1 cellular context compared by ENCODE assay signal in the genomic region with DNA sequence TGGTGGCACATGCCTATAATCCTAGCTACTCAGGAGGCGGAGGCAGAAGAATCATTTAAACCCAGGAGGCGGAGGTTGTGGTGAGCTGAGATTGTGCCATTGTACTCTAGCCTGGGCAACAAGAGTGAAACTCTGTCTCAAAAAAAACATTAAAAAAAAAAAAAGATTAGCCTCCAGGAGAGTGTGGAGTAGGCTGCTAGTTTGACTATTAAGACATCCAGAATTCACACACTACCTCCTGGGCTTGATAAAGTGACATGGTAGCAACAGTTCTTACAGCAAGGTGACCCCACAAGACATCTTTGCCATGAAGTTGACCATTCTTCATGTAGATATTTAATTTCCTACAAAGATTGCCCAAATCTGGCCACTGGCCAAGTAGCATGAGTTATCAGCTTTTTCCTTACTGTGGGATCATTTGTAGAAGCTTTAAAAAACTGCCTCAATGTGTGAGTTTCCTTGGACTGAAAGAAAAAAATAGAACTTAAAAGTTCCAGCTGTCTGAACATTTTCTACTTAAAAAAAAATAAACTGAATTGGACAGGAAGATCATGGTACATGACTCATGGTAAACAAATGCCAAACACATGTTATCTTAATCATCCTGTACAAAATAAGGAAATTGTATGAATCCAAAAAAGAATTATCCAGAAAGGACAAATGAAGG.
TF ChIP-seq lines count a peak whose summit lies in the region.

No MANE protein-coding gene starts in this region.

TF ChIP-seq in K562, 482 proteins besides CTCF, POLR2A, EP300 and RAD21 (continued from another document):
- TF ChIP-seq RERE (CRISPR knock-in tag; IDR thresholded peaks at IDR 0.05; ENCODE audit: borderline replicate concordance) (no peak), C11orf30 (IDR thresholded peaks at IDR 0.05; ENCODE audit: low read depth) (peak; percentile 63; the same call in 1 of the 2 replicates), NFE2 (IDR thresholded peaks at IDR 0.05; ENCODE audit: low read depth) (peak; percentile 74), TBL1XR1 (IDR thresholded peaks at IDR 0.05; ENCODE audit: low read length in 2 of 2) (no peak), GTF2A2 (tag; IDR thresholded peaks at IDR 0.05) (no peak), FOSL1 (tag; conservative IDR thresholded peaks at IDR 0.05) (peak; percentile 59; the same call in 1 of the 2 replicates), ARID1B (IDR thresholded peaks at IDR 0.05) (peak; percentile 59), SMARCA4 (IDR thresholded peaks at IDR 0.05) (peak; percentile 67), ZNF124 (CRISPR knock-in tag; IDR thresholded peaks at IDR 0.05) (no peak), NR2F6 (CRISPR knock-in tag; IDR thresholded peaks at IDR 0.05) (no peak), SMARCE1 (IDR thresholded peaks at IDR 0.05) (0 out of 2 replicates have a peak, but pooled peaks have one; percentile 51), TARDBP (IDR thresholded peaks at IDR 0.05) (no peak), CREB3 (tag; conservative IDR thresholded peaks at IDR 0.05; ENCODE audit: low read depth) (no peak), TRIM24 (IDR thresholded peaks at IDR 0.05) (no peak), NFIC (IDR thresholded peaks at IDR 0.05) (peak; percentile 93), ZBTB43 (CRISPR knock-in tag; IDR thresholded peaks at IDR 0.05) (no peak), NCOA1 (IDR thresholded peaks at IDR 0.05; ENCODE audit: low read depth) (no peak), ETV6 (IDR thresholded peaks at IDR 0.05; ENCODE audit: borderline replicate concordance in 1 of 2, low read depth in 2 of 2, low read length in 1 of 2) (no peak), ETV6 (CRISPR knock-in tag; IDR thresholded peaks at IDR 0.05; ENCODE audit: borderline replicate concordance) (no peak), HIVEP1 (CRISPR knock-in tag; IDR thresholded peaks at IDR 0.05) (no peak), ZNF184 (CRISPR knock-in tag; IDR thresholded peaks at IDR 0.05) (no peak), PHF8 (IDR thresholded peaks at IDR 0.05; ENCODE audit: borderline replicate concordance, low read length) (no peak), ETV5 (CRISPR knock-in tag; IDR thresholded peaks at IDR 0.05; ENCODE audit: low read depth) (no peak), DPF2 (IDR thresholded peaks at IDR 0.05) (peak; percentile 61; the same call in 1 of the 2 replicates), ZNF134 (CRISPR knock-in tag; conservative IDR thresholded peaks at IDR 0.05) (no peak), MAFF (IDR thresholded peaks at IDR 0.05; ENCODE audit: low read length) (0 out of 2 replicates have a peak, but pooled peaks have one; percentile 34), BHLHE40 (IDR thresholded peaks at IDR 0.05; ENCODE audit: low read length) (no peak), RREB1 (CRISPR knock-in tag; IDR thresholded peaks at IDR 0.05) (no peak), BCL6 (CRISPR knock-in tag; IDR thresholded peaks at IDR 0.05) (no peak), MAFG (tag; conservative IDR thresholded peaks at IDR 0.05) (0 out of 2 replicates have a peak, but pooled peaks have one; percentile 28)
- TF ChIP-seq, protein P1, sequence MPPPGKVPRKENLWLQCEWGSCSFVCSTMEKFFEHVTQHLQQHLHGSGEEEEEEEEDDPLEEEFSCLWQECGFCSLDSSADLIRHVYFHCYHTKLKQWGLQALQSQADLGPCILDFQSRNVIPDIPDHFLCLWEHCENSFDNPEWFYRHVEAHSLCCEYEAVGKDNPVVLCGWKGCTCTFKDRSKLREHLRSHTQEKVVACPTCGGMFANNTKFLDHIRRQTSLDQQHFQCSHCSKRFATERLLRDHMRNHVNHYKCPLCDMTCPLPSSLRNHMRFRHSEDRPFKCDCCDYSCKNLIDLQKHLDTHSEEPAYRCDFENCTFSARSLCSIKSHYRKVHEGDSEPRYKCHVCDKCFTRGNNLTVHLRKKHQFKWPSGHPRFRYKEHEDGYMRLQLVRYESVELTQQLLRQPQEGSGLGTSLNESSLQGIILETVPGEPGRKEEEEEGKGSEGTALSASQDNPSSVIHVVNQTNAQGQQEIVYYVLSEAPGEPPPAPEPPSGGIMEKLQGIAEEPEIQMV (tag; conservative IDR thresholded peaks at IDR 0.05; ENCODE audit: low read depth), result no peak
- TF ChIP-seq, protein P2, sequence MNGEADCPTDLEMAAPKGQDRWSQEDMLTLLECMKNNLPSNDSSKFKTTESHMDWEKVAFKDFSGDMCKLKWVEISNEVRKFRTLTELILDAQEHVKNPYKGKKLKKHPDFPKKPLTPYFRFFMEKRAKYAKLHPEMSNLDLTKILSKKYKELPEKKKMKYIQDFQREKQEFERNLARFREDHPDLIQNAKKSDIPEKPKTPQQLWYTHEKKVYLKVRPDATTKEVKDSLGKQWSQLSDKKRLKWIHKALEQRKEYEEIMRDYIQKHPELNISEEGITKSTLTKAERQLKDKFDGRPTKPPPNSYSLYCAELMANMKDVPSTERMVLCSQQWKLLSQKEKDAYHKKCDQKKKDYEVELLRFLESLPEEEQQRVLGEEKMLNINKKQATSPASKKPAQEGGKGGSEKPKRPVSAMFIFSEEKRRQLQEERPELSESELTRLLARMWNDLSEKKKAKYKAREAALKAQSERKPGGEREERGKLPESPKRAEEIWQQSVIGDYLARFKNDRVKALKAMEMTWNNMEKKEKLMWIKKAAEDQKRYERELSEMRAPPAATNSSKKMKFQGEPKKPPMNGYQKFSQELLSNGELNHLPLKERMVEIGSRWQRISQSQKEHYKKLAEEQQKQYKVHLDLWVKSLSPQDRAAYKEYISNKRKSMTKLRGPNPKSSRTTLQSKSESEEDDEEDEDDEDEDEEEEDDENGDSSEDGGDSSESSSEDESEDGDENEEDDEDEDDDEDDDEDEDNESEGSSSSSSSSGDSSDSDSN (IDR thresholded peaks at IDR 0.05; ENCODE audit: borderline replicate concordance in 1 of 2, low read depth in 2 of 2, low read length in 2 of 2), result no peak
